1 cellular context compared by ENCODE assay signal in the genomic region with DNA sequence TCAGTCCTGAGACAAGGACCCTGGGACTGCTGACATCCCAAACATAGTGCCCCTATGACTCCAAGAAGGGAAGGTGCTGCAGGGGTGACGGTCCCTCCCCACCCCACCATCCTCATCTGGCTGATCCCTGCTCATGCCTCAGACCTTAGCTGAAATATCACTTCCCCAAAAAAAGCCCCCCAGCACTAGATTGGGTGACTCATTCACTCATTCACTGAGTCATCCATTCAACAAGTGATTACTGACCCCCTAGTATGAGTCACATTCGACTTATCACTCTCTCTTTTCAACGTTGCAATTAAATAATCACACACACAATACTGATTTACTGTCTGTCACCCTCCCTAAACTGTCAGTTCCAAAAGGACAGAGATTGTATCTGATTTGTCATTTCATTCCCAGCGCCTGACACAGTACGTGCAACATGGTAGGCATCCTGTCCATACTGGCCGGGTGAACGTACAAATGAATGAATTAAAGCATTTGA.
TF ChIP-seq lines count a peak whose summit lies in the region.

No MANE protein-coding gene starts in this region.

TF ChIP-seq in HEK293, 187 proteins besides CTCF, POLR2A, EP300 and RAD21 (continued from another document):
- TF ChIP-seq, protein P1, sequence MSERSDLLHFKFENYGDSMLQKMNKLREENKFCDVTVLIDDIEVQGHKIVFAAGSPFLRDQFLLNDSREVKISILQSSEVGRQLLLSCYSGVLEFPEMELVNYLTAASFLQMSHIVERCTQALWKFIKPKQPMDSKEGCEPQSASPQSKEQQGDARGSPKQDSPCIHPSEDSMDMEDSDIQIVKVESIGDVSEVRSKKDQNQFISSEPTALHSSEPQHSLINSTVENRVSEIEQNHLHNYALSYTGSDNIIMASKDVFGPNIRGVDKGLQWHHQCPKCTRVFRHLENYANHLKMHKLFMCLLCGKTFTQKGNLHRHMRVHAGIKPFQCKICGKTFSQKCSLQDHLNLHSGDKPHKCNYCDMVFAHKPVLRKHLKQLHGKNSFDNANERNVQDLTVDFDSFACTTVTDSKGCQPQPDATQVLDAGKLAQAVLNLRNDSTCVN (tag by site-specific recombination; optimal IDR thresholded peaks at IDR 0.05): no peak
- TF ChIP-seq ZBTB21 (tag by site-specific recombination; IDR thresholded peaks at IDR 0.05): peak; percentile 87
- TF ChIP-seq ZSCAN16 (tag by site-specific recombination; IDR thresholded peaks at IDR 0.05): no peak
- TF ChIP-seq ZNF157 (tag by site-specific recombination; IDR thresholded peaks at IDR 0.05): no peak
- TF ChIP-seq, protein P2, sequence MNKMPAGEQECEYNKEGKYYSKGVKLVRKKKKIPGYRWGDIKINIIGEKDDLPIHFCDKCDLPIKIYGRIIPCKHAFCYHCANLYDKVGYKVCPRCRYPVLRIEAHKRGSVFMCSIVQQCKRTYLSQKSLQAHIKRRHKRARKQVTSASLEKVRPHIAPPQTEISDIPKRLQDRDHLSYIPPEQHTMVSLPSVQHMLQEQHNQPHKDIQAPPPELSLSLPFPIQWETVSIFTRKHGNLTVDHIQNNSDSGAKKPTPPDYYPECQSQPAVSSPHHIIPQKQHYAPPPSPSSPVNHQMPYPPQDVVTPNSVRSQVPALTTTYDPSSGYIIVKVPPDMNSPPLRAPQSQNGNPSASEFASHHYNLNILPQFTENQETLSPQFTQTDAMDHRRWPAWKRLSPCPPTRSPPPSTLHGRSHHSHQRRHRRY (tag by site-specific recombination; IDR thresholded peaks at IDR 0.05): no peak
- TF ChIP-seq ZNF544 (tag by site-specific recombination; IDR thresholded peaks at IDR 0.05): no peak
- no peak for TF ChIP-seq ZNF596 (tag by site-specific recombination; IDR thresholded peaks at IDR 0.05)
- TF ChIP-seq, protein P3, sequence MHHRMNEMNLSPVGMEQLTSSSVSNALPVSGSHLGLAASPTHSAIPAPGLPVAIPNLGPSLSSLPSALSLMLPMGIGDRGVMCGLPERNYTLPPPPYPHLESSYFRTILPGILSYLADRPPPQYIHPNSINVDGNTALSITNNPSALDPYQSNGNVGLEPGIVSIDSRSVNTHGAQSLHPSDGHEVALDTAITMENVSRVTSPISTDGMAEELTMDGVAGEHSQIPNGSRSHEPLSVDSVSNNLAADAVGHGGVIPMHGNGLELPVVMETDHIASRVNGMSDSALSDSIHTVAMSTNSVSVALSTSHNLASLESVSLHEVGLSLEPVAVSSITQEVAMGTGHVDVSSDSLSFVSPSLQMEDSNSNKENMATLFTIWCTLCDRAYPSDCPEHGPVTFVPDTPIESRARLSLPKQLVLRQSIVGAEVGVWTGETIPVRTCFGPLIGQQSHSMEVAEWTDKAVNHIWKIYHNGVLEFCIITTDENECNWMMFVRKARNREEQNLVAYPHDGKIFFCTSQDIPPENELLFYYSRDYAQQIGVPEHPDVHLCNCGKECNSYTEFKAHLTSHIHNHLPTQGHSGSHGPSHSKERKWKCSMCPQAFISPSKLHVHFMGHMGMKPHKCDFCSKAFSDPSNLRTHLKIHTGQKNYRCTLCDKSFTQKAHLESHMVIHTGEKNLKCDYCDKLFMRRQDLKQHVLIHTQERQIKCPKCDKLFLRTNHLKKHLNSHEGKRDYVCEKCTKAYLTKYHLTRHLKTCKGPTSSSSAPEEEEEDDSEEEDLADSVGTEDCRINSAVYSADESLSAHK (tag by site-specific recombination; IDR thresholded peaks at IDR 0.05): peak; percentile 61
- TF ChIP-seq, protein P4, sequence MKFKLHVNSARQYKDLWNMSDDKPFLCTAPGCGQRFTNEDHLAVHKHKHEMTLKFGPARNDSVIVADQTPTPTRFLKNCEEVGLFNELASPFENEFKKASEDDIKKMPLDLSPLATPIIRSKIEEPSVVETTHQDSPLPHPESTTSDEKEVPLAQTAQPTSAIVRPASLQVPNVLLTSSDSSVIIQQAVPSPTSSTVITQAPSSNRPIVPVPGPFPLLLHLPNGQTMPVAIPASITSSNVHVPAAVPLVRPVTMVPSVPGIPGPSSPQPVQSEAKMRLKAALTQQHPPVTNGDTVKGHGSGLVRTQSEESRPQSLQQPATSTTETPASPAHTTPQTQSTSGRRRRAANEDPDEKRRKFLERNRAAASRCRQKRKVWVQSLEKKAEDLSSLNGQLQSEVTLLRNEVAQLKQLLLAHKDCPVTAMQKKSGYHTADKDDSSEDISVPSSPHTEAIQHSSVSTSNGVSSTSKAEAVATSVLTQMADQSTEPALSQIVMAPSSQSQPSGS (tag by site-specific recombination; IDR thresholded peaks at IDR 0.05; ENCODE audit: low read depth): peak; percentile 65; the same call in 1 of the 2 replicates
- TF ChIP-seq, protein P5, sequence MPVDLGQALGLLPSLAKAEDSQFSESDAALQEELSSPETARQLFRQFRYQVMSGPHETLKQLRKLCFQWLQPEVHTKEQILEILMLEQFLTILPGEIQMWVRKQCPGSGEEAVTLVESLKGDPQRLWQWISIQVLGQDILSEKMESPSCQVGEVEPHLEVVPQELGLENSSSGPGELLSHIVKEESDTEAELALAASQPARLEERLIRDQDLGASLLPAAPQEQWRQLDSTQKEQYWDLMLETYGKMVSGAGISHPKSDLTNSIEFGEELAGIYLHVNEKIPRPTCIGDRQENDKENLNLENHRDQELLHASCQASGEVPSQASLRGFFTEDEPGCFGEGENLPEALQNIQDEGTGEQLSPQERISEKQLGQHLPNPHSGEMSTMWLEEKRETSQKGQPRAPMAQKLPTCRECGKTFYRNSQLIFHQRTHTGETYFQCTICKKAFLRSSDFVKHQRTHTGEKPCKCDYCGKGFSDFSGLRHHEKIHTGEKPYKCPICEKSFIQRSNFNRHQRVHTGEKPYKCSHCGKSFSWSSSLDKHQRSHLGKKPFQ (tag by site-specific recombination; IDR thresholded peaks at IDR 0.05): no peak
- TF ChIP-seq WT1 (tag by site-specific recombination; IDR thresholded peaks at IDR 0.05): peak; percentile 99
- no peak for TF ChIP-seq ZNF510 (tag by site-specific recombination; IDR thresholded peaks at IDR 0.05; ENCODE audit: insufficient replicate concordance)
